Comparison of ENCODE assay signal across 11 cellular contexts in genomic region chr6:24918641-24919403, GRCh38. TPM values are rescaled to one million over a fixed set of nuclear protein-coding genes. Genes with fewer than 3 reads are reported as not detected.
DNase-seq lines count a peak whose midpoint lies in the region; ATAC-seq, FAIRE-seq and TF ChIP-seq lines count a peak whose summit lies in the region.
"Had no signal": no experiment of that assay in that cellular context is flagged by ENCODE, and none has a peak within 500 bp of the region (broad histone marks: within the 10 kb centered on the region; RNA-seq: fewer than 3 reads in every experiment).

No MANE protein-coding gene starts in this region.

- H4K20me1 ChIP-seq in Loucy (ENCODE audit: insufficient read depth, low read length, poor library complexity, severe bottlenecking), result peaks cover 13% of the 10 kb centered on the region

- peaks cover 4% of the 10 kb centered on the region; the same call in 1 of the 2 replicates for H3K36me3 ChIP-seq in Loucy (ENCODE audit: insufficient read depth, low read length)

- H3K27me3 Mint-ChIP-seq in activated CD8-positive, alpha-beta T cell treated with anti-CD3 and anti-CD28 coated beads for 36 hours, result no peaks in the 10 kb centered on the region
- peaks cover 2% of the 10 kb centered on the region for H3K27me3 Mint-ChIP-seq in neural crest cell (ENCODE audit: low read depth)

- FAIRE-seq in urothelium cell line (lab: Jason Lieb, UNC), result no peak

- peak overlapping the region; percentile 35 for H3K4me3 ChIP-seq in Loucy (ENCODE audit: low read length, poor library complexity, severe bottlenecking)
- H3K4me3 ChIP-seq: body of pancreas had no signal

- H3K4me2 ChIP-seq in Loucy (ENCODE audit: low read depth, low read length, poor library complexity, severe bottlenecking), result peak overlapping the region; percentile 62

- H3K9me3 ChIP-seq in Loucy (ENCODE audit: insufficient read depth, low read depth, low read length), result no peaks in the 10 kb centered on the region
- H3K9me3 ChIP-seq: body of pancreas had no signal

- peak overlapping the region; percentile 1 for H3K9ac ChIP-seq in Loucy (ENCODE audit: low read depth, low read length, poor library complexity, severe bottlenecking)

- intact Hi-C loops in activated CD8-positive, alpha-beta T cell treated with anti-CD3 and anti-CD28 coated beads for 36 hours (cut with micrococcal nuclease), result no loop called here

- no peaks in the 10 kb centered on the region for H3K9me2 ChIP-seq in Loucy (replicated peaks; ENCODE audit: low read depth, low read length)

- TF ChIP-seq CTCF in Loucy (conservative IDR thresholded peaks at IDR 0.05; ENCODE audit: low read length) (no peak), neural crest cell (conservative IDR thresholded peaks at IDR 0.05) (no peak)
- no peak for TF ChIP-seq CTCF in activated CD8-positive, alpha-beta T cell treated with anti-CD3 and anti-CD28 coated beads for 36 hours (IDR thresholded peaks at IDR 0.05)

- CTCF ChIA-PET in activated CD8-positive, alpha-beta T cell treated with anti-CD3 and anti-CD28 coated beads for 36 hours (lab: Charles Lee), result interaction anchor here (0.9 to 15.2 kb wide), 12 partner anchors 9 to 152 kb away, joined by 3 to 237 read pairs (median 8); partner anchors contain the start of gene RIPOR2

- no peak overlapping the region for H2AFZ ChIP-seq in Loucy (ENCODE audit: low read length)

- H3K79me2 ChIP-seq in Loucy (ENCODE audit: insufficient read depth, low read length), result peaks cover 81% of the 10 kb centered on the region

- H3K4me1 Mint-ChIP-seq in activated CD8-positive, alpha-beta T cell treated with anti-CD3 and anti-CD28 coated beads for 36 hours (ENCODE audit: low read depth), result peaks cover 82% of the 10 kb centered on the region
- peaks cover 22% of the 10 kb centered on the region for H3K4me1 Mint-ChIP-seq in neural crest cell

- no peaks in the 10 kb centered on the region for H3K27me3 ChIP-seq in Loucy (ENCODE audit: insufficient read depth, low read length, poor library complexity, severe bottlenecking)

- H3K9me3 Mint-ChIP-seq in activated CD8-positive, alpha-beta T cell treated with anti-CD3 and anti-CD28 coated beads for 36 hours, result no peaks in the 10 kb centered on the region
- H3K9me3 Mint-ChIP-seq in neural crest cell, result no peaks in the 10 kb centered on the region

- H3K36me3 Mint-ChIP-seq in activated CD8-positive, alpha-beta T cell treated with anti-CD3 and anti-CD28 coated beads for 36 hours (ENCODE audit: low read depth), result peaks cover 11% of the 10 kb centered on the region
- no peaks in the 10 kb centered on the region for H3K36me3 Mint-ChIP-seq in neural crest cell (ENCODE audit: low read depth)

- H3K27ac Mint-ChIP-seq in activated CD8-positive, alpha-beta T cell treated with anti-CD3 and anti-CD28 coated beads for 36 hours, result peak overlapping the region; percentile 94
- H3K27ac Mint-ChIP-seq in neural crest cell (ENCODE audit: unreplicated experiment), result peak overlapping the region; percentile 31

- ATAC-seq in GM18511 (IDR thresholded peaks at IDR 0.05; ENCODE audit: unreplicated experiment), result peak; percentile 47
- ATAC-seq in activated CD8-positive, alpha-beta T cell treated with anti-CD3 and anti-CD28 coated beads for 36 hours, result peak; percentile 11
- ATAC-seq: body of pancreas, Panc1 had no signal

- H3F3A ChIP-seq in Loucy (ENCODE audit: low read depth), result peaks cover 3% of the 10 kb centered on the region; the same call in 1 of the 2 replicates

- peaks cover 36% of the 10 kb centered on the region for H3K4me1 ChIP-seq in Loucy (ENCODE audit: insufficient read depth, low read length, poor library complexity, severe bottlenecking)
- H3K4me1 ChIP-seq: body of pancreas had no signal

- POLR2A ChIA-PET in activated CD8-positive, alpha-beta T cell treated with anti-CD3 and anti-CD28 coated beads for 36 hours (lab: Charles Lee), result interaction anchor here (0.6 to 13.3 kb wide), 12 partner anchors 8 to 88 kb away, joined by 3 to 191 read pairs (median 4); partner anchors contain the start of gene RIPOR2

- H3K4me3 Mint-ChIP-seq in activated CD8-positive, alpha-beta T cell treated with anti-CD3 and anti-CD28 coated beads for 36 hours, result peak overlapping the region; percentile 69
- H3K4me3 Mint-ChIP-seq in neural crest cell, result no peak overlapping the region

- DNase-seq in activated CD8-positive, alpha-beta T cell treated with anti-CD3 and anti-CD28 coated beads for 36 hours, result no peak
- DNase-seq in neural crest cell (ENCODE audit: low read depth, low spot score), result no peak
- DNase-seq in urothelium cell line (ENCODE audit: low spot score), result no peak
- no peak for DNase-seq in effector CD8-positive, alpha-beta T cell (lab: John Stamatoyannopoulos, UW)
- no peak for DNase-seq in GM19240 (ENCODE audit: insufficient read length, low spot score)
- DNase-seq in epidermal melanocyte (ENCODE audit: insufficient read length, low spot score), result no peak
- DNase-seq: body of pancreas, substantia nigra had no signal

RNA-seq across cellular contexts. Expression of gene RIPOR2, which starts 16.9 kb away (rescaled TPM):
- 10 to 100 TPM; 88.3 to 96.3 TPM for total RNA-seq in activated CD8-positive, alpha-beta T cell treated with anti-CD3 and anti-CD28 coated beads for 36 hours
- total RNA-seq in neural crest cell, result 2.9 and 3.5 TPM in 2 replicates

Comparison
In these comparisons a context has a peak if more than half of its experiments do, and no peak if none do; other contexts are left out.
1. RNA of gene RIPOR2, which starts 16.9 kb away (total RNA-seq): 88.3 to 96.3 TPM in activated CD8-positive, alpha-beta T cell treated with anti-CD3 and anti-CD28 coated beads for 36 hours; 2.9 to 3.5 TPM in neural crest cell; every median in the first group is over 10 times any median in the second.